Comparison of ENCODE assay signal across 8 cellular contexts in the genomic region with DNA sequence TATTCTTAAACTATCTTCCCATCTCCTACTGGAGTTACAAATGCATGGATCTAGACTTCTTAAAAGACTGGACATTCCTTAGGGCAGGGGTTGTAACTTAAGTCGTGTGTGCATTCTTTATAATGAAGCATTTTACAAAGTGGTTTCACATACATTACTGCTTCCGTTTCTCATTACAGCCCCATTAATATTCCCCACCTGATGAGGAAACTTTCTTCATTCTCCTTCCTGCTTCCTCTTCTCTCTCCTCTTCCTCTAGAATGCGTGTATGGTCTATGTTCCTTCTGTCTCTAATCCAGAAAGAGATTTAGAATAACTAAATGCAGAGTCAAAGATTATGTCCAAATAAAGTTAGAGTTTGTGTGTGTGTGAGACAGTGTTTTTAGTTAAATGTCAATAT. TPM values are rescaled to one million over a fixed set of nuclear protein-coding genes. Genes with fewer than 3 reads are reported as not detected.
DNase-seq lines count a peak whose midpoint lies in the region; ATAC-seq and TF ChIP-seq lines count a peak whose summit lies in the region.

No MANE protein-coding gene starts in this region.

- peak overlapping the region; percentile 100 for H3K9ac ChIP-seq in mesenchymal stem cell (ENCODE audit: low read length)

- no peak for ATAC-seq in left cardiac atrium
- ATAC-seq in activated CD8-positive, alpha-beta T cell treated with anti-CD3 and anti-CD28 coated beads for 36 hours: no peak
- ATAC-seq in upper lobe of right lung: no peak

- no peak overlapping the region for H2AK5ac ChIP-seq in mesenchymal stem cell (ENCODE audit: low read length, severe bottlenecking)

- H3K14ac ChIP-seq in mesenchymal stem cell (ENCODE audit: low read length in 2 of 2): no peak overlapping the region

- H3K9me3 ChIP-seq in cardiac muscle cell (ENCODE audit: low read depth) (no peaks in the 10 kb centered on the region), mesenchymal stem cell (ENCODE audit: control insufficient read depth, low read length) (no peaks in the 10 kb centered on the region), upper lobe of right lung (no peaks in the 10 kb centered on the region)

- H3K4me1 ChIP-seq in cardiac muscle cell (ENCODE audit: low read depth) (peaks cover 7% of the 10 kb centered on the region), mesenchymal stem cell (ENCODE audit: control insufficient read depth, insufficient read depth, low read depth, low read length) (peaks cover 8% of the 10 kb centered on the region), upper lobe of right lung (peaks cover 48% of the 10 kb centered on the region)

- H3K4ac ChIP-seq in mesenchymal stem cell (ENCODE audit: low read depth in 1 of 2, low read length in 2 of 2): no peak overlapping the region

- WGBS in mesenchymal stem cell: 82% methylated on average over 2 of the region's 3 CpGs

- DNase-seq in cardiac muscle cell (ENCODE audit: low read depth in 1 of 2, low spot score in 1 of 2): no peak
- DNase-seq in left cardiac atrium: no peak
- no peak for DNase-seq in activated CD8-positive, alpha-beta T cell treated with anti-CD3 and anti-CD28 coated beads for 36 hours
- DNase-seq in mesenchymal stem cell: no peak
- DNase-seq in upper lobe of right lung: no peak
- DNase-seq in COLO668 (lab: John Stamatoyannopoulos, UW; ENCODE audit: unreplicated experiment): no peak
- DNase-seq in SW480 (ENCODE audit: low spot score): no peak
- DNase-seq in amniotic stem cell (lab: John Stamatoyannopoulos, UW): no peak

- intact Hi-C loops in left cardiac atrium (cut with DNase I): loop anchor here in 1 of 2 donors (10.0 kb wide), 2 partner anchors 64 to 224 kb away; no protein-coding TSS in a partner anchor
- intact Hi-C loops in activated CD8-positive, alpha-beta T cell treated with anti-CD3 and anti-CD28 coated beads for 36 hours (cut with micrococcal nuclease): loop anchor here (10.0 kb wide), 2 partner anchors 114 to 224 kb away; no protein-coding TSS in a partner anchor
- intact Hi-C loops in upper lobe of right lung (cut with DNase I): no loop called here

- no peak overlapping the region for H4K91ac ChIP-seq in mesenchymal stem cell (ENCODE audit: low read length)

- H3K9me3 Mint-ChIP-seq in activated CD8-positive, alpha-beta T cell treated with anti-CD3 and anti-CD28 coated beads for 36 hours: no peaks in the 10 kb centered on the region

- H3K27ac ChIP-seq in cardiac muscle cell: peak overlapping the region; percentile 100
- H3K27ac ChIP-seq in mesenchymal stem cell (ENCODE audit: low read length, poor library complexity, severe bottlenecking): peak overlapping the region; percentile 53
- H3K27ac ChIP-seq in upper lobe of right lung: peak overlapping the region; percentile 99

- H3K18ac ChIP-seq in mesenchymal stem cell (ENCODE audit: low read depth in 1 of 2, low read length in 2 of 2): no peak overlapping the region

- no peaks in the 10 kb centered on the region for H3K36me3 ChIP-seq in cardiac muscle cell
- H3K36me3 ChIP-seq in mesenchymal stem cell (ENCODE audit: control insufficient read depth in 1 of 2, insufficient read depth in 2 of 2, low read depth in 1 of 2, low read length in 2 of 2): peaks cover 5 to 10% of the 10 kb centered on the region in 2 experiments
- no peaks in the 10 kb centered on the region for H3K36me3 ChIP-seq in upper lobe of right lung

- peaks cover 24% of the 10 kb centered on the region for H3K36me3 Mint-ChIP-seq in activated CD8-positive, alpha-beta T cell treated with anti-CD3 and anti-CD28 coated beads for 36 hours (ENCODE audit: low read depth)

- no peak overlapping the region for H2BK120ac ChIP-seq in mesenchymal stem cell (ENCODE audit: low read depth, low read length)

- no peaks in the 10 kb centered on the region for H3K79me1 ChIP-seq in mesenchymal stem cell (replicated peaks; ENCODE audit: low read length, poor library complexity, severe bottlenecking)

- no peak overlapping the region for H2AFZ ChIP-seq in mesenchymal stem cell (ENCODE audit: low read depth, low read length)

- TF ChIP-seq CTCF in cardiac muscle cell (IDR thresholded peaks at IDR 0.05; ENCODE audit: low read depth, low read length) (no peak), upper lobe of right lung (IDR thresholded peaks at IDR 0.05) (no peak)
- no peak for TF ChIP-seq CTCF in activated CD8-positive, alpha-beta T cell treated with anti-CD3 and anti-CD28 coated beads for 36 hours (IDR thresholded peaks at IDR 0.05)

- no peak overlapping the region for H3K4me2 ChIP-seq in mesenchymal stem cell (ENCODE audit: low read length, poor library complexity, severe bottlenecking)

- CTCF ChIA-PET in activated CD8-positive, alpha-beta T cell treated with anti-CD3 and anti-CD28 coated beads for 36 hours (lab: Charles Lee): interaction anchor here (1.2 to 1.9 kb wide), 5 partner anchors 8 to 136 kb away, joined by 4 to 7 read pairs (median 5); no protein-coding TSS in a partner anchor

- peak overlapping the region; percentile 94 for H3K4me3 Mint-ChIP-seq in activated CD8-positive, alpha-beta T cell treated with anti-CD3 and anti-CD28 coated beads for 36 hours

- H2BK5ac ChIP-seq in mesenchymal stem cell (ENCODE audit: low read depth, low read length, poor library complexity, severe bottlenecking): no peak overlapping the region

- no peak overlapping the region for H2BK15ac ChIP-seq in mesenchymal stem cell (ENCODE audit: low read depth, poor library complexity, severe bottlenecking)

- POLR2A ChIA-PET in activated CD8-positive, alpha-beta T cell treated with anti-CD3 and anti-CD28 coated beads for 36 hours (lab: Charles Lee): interaction anchor here (0.7 to 2.6 kb wide), 5 partner anchors 22 to 364 kb away, joined by 3 to 11 read pairs (median 4); a partner anchor contains a TSS

- no peak overlapping the region for H3K4me3 ChIP-seq in cardiac muscle cell
- H3K4me3 ChIP-seq in mesenchymal stem cell (ENCODE audit: insufficient read depth in 1 of 2, low read depth in 1 of 2, low read length in 2 of 2): no peak overlapping the region
- no peak overlapping the region for H3K4me3 ChIP-seq in upper lobe of right lung

- no peaks in the 10 kb centered on the region for H3K27me3 Mint-ChIP-seq in activated CD8-positive, alpha-beta T cell treated with anti-CD3 and anti-CD28 coated beads for 36 hours

- peaks cover 52% of the 10 kb centered on the region for H3K4me1 Mint-ChIP-seq in activated CD8-positive, alpha-beta T cell treated with anti-CD3 and anti-CD28 coated beads for 36 hours (ENCODE audit: low read depth)

- no peak overlapping the region for H2BK12ac ChIP-seq in mesenchymal stem cell (ENCODE audit: low read length in 2 of 2)

- no peak overlapping the region for H3K23ac ChIP-seq in mesenchymal stem cell (ENCODE audit: low read length in 2 of 2)

- H3K27me3 ChIP-seq in cardiac muscle cell: no peaks in the 10 kb centered on the region
- no peaks in the 10 kb centered on the region for H3K27me3 ChIP-seq in mesenchymal stem cell (ENCODE audit: control insufficient read depth in 1 of 2, insufficient read depth in 1 of 2, low read length in 2 of 2)
- no peaks in the 10 kb centered on the region for H3K27me3 ChIP-seq in upper lobe of right lung

- H4K8ac ChIP-seq in mesenchymal stem cell (ENCODE audit: low read length): no peak overlapping the region

- H3K27ac Mint-ChIP-seq in activated CD8-positive, alpha-beta T cell treated with anti-CD3 and anti-CD28 coated beads for 36 hours: peak overlapping the region; percentile 97

RNA-seq across cellular contexts. Expression of a gene that starts 1.8 kb away (rescaled TPM):
- total RNA-seq in cardiac muscle cell: 64.2 and 81.2 TPM in 2 replicates
- polyA plus RNA-seq in cardiac muscle cell: 92.3 and 92.8 TPM in 2 replicates
- 100 to 1,000 TPM; 133 to 179 TPM for total RNA-seq in left cardiac atrium
- total RNA-seq in activated CD8-positive, alpha-beta T cell treated with anti-CD3 and anti-CD28 coated beads for 36 hours: 100 to 1,000 TPM; 511 to 512 TPM
- polyA plus RNA-seq in mesenchymal stem cell (2013, experiment 1 of 2): 483 TPM
- polyA plus RNA-seq in mesenchymal stem cell (2013, experiment 2 of 2): 482 TPM
- total RNA-seq in upper lobe of right lung: 373 TPM

RNA-seq across cellular contexts. Expression of a gene that starts 58.4 kb away (rescaled TPM):
- total RNA-seq in cardiac muscle cell: 16.5 and 18.5 TPM in 2 replicates
- 47.9 and 52.0 TPM in 2 replicates for polyA plus RNA-seq in cardiac muscle cell
- 10 to 100 TPM; 51.7 to 64.7 TPM for total RNA-seq in left cardiac atrium
- total RNA-seq in activated CD8-positive, alpha-beta T cell treated with anti-CD3 and anti-CD28 coated beads for 36 hours: 10 to 100 TPM; 60.6 to 69.1 TPM
- polyA plus RNA-seq in mesenchymal stem cell (2013, experiment 1 of 2): 104 TPM
- polyA plus RNA-seq in mesenchymal stem cell (2013, experiment 2 of 2): 107 TPM
- total RNA-seq in upper lobe of right lung: 166 TPM
